Comparison of ENCODE assay signal across 10 cellular contexts in the genomic region with DNA sequence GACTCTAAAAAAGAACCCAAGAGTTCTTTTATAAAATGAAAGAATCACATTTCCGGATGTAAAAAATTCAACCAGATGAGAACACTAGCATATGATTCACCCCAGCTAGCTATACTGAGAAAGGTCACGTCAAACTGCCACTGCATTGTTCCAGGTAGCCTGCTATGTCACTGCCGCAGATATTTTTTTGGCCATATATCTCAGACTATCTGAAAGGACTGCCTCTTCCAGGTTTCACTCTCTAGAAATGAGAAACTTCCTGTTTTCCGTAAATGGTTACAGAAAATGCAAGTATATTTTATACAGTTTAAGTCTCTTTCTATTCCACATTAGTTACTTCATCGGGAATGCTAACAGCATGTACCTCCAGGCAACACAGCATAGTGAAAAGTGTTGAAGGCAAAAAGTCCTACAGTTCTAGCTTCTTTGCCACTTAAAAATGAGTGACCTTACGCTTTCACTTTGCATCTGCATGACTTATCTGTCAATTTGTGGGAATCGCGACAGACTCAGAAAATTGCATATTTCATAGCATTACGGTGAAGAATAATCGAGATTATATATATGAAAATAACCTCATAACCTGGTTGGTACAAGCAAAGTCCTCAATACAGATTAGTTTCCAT.
A peak's percentile ranks its signal among the peaks of the same experiment; 100 is the strongest.
DNase-seq lines count a peak whose midpoint lies in the region; ATAC-seq and TF ChIP-seq lines count a peak whose summit lies in the region.
"Had no signal": no experiment of that assay in that cellular context is flagged by ENCODE, and none has a peak within 500 bp of the region (broad histone marks: within the 10 kb centered on the region; RNA-seq: fewer than 3 reads in every experiment).

No MANE protein-coding gene starts in this region.

- peak overlapping the region; percentile 82 for H3K4me3 Mint-ChIP-seq in activated naive CD8-positive, alpha-beta T cell
- H3K4me3 Mint-ChIP-seq in stimulated activated naive B cell treated with anti-CD40 and anti-IgM and Interleukin-4, amounts not matched to agents 10 μg/mL and 1 μg/mL and 100 μg/mL, for 72 hours, result peak overlapping the region; percentile 81 to 85
- H3K4me3 Mint-ChIP-seq in glutamatergic neuron (ENCODE audit: unreplicated experiment), result no peak overlapping the region

- H3K4me3 ChIP-seq in cardiac muscle cell (no peak overlapping the region), left ventricle myocardium inferior (no peak overlapping the region)

- no peaks in the 10 kb centered on the region for H3K36me3 Mint-ChIP-seq in activated naive CD8-positive, alpha-beta T cell
- H3K36me3 Mint-ChIP-seq in stimulated activated naive B cell treated with anti-CD40 and anti-IgM and Interleukin-4, amounts not matched to agents 10 μg/mL and 1 μg/mL and 100 μg/mL, for 72 hours, result peaks cover 2 to 8% of the 10 kb centered on the region in 2 donors
- no peaks in the 10 kb centered on the region for H3K36me3 Mint-ChIP-seq in glutamatergic neuron (ENCODE audit: unreplicated experiment)

- DNase-seq in cardiac muscle cell (ENCODE audit: low read depth in 1 of 2, low spot score in 1 of 2), result no peak
- DNase-seq in left ventricle myocardium inferior, result no peak
- DNase-seq in HT1080 (ENCODE audit: low read depth), result peak; percentile 53
- DNase-seq in stimulated activated naive B cell treated with anti-CD40 and anti-IgM and Interleukin-4, amounts not matched to agents 10 μg/mL and 1 μg/mL and 100 μg/mL, for 72 hours, result peak; percentile 30
- DNase-seq in NCI-H2171 treated with DMSO at 0.1 percent for 48 hours (lab: John Stamatoyannopoulos, UW), result no peak
- DNase-seq in SKM-1 (lab: John Stamatoyannopoulos, UW; ENCODE audit: unreplicated experiment), result no peak
- DNase-seq in glutamatergic neuron, result no peak
- DNase-seq: DND-41, left cardiac atrium had no signal

- TF ChIP-seq CTCF in cardiac muscle cell (IDR thresholded peaks at IDR 0.05; ENCODE audit: low read depth, low read length) (no peak), left ventricle myocardium inferior (IDR thresholded peaks at IDR 0.05; ENCODE audit: borderline replicate concordance) (no peak), glutamatergic neuron (IDR thresholded peaks at IDR 0.05; ENCODE audit: partially characterized antibody, unreplicated experiment) (no peak)

- H3K4me1 Mint-ChIP-seq in activated naive CD8-positive, alpha-beta T cell (ENCODE audit: low read depth), result peaks cover 75% of the 10 kb centered on the region
- peaks cover 37 to 54% of the 10 kb centered on the region in 2 donors for H3K4me1 Mint-ChIP-seq in stimulated activated naive B cell treated with anti-CD40 and anti-IgM and Interleukin-4, amounts not matched to agents 10 μg/mL and 1 μg/mL and 100 μg/mL, for 72 hours
- peaks cover 1% of the 10 kb centered on the region for H3K4me1 Mint-ChIP-seq in glutamatergic neuron (ENCODE audit: low read depth, unreplicated experiment)

- H3K36me3 ChIP-seq in cardiac muscle cell (no peaks in the 10 kb centered on the region), left ventricle myocardium inferior (no peaks in the 10 kb centered on the region)

- no peaks in the 10 kb centered on the region for H3K9me3 Mint-ChIP-seq in activated naive CD8-positive, alpha-beta T cell (ENCODE audit: low read depth)
- peaks cover 0 to 1% of the 10 kb centered on the region in 2 donors for H3K9me3 Mint-ChIP-seq in stimulated activated naive B cell treated with anti-CD40 and anti-IgM and Interleukin-4, amounts not matched to agents 10 μg/mL and 1 μg/mL and 100 μg/mL, for 72 hours
- peaks cover 1% of the 10 kb centered on the region for H3K9me3 Mint-ChIP-seq in glutamatergic neuron (ENCODE audit: unreplicated experiment)

- H3K27ac ChIP-seq in cardiac muscle cell (peak overlapping the region; percentile 42), left ventricle myocardium inferior (replicated peaks) (no peak overlapping the region)

- ATAC-seq in stimulated activated naive B cell treated with anti-CD40 and anti-IgM and Interleukin-4, amounts not matched to agents 10 μg/mL and 1 μg/mL and 100 μg/mL, for 72 hours (replicated peaks), result peak; percentile 100

- H3K4me1 ChIP-seq in cardiac muscle cell (ENCODE audit: low read depth) (peaks cover 40% of the 10 kb centered on the region), left ventricle myocardium inferior (peaks cover 61% of the 10 kb centered on the region)

- intact Hi-C loops in left ventricle myocardium inferior (cut with micrococcal nuclease), result no loop called here

- H3K27me3 Mint-ChIP-seq in activated naive CD8-positive, alpha-beta T cell, result no peaks in the 10 kb centered on the region
- no peaks in the 10 kb centered on the region for H3K27me3 Mint-ChIP-seq in stimulated activated naive B cell treated with anti-CD40 and anti-IgM and Interleukin-4, amounts not matched to agents 10 μg/mL and 1 μg/mL and 100 μg/mL, for 72 hours
- H3K27me3 Mint-ChIP-seq in glutamatergic neuron (ENCODE audit: unreplicated experiment), result no peaks in the 10 kb centered on the region

- H3K27ac Mint-ChIP-seq in activated naive CD8-positive, alpha-beta T cell, result peak overlapping the region; percentile 85
- H3K27ac Mint-ChIP-seq in stimulated activated naive B cell treated with anti-CD40 and anti-IgM and Interleukin-4, amounts not matched to agents 10 μg/mL and 1 μg/mL and 100 μg/mL, for 72 hours, result peak overlapping the region; percentile 91
- no peak overlapping the region for H3K27ac Mint-ChIP-seq in glutamatergic neuron (ENCODE audit: unreplicated experiment)

- H3K27me3 ChIP-seq in cardiac muscle cell (no peaks in the 10 kb centered on the region), left ventricle myocardium inferior (ENCODE audit: low read depth) (no peaks in the 10 kb centered on the region)

- H3K9me3 ChIP-seq in cardiac muscle cell (ENCODE audit: low read depth), result no peaks in the 10 kb centered on the region
- no peaks in the 10 kb centered on the region for H3K9me3 ChIP-seq in left ventricle myocardium inferior (replicated peaks)

Comparison
In these comparisons a context has a peak if more than half of its experiments do, and no peak if none do; other contexts are left out.
1. DNase-seq: peak in HT1080 (single experiment) and stimulated activated naive B cell treated with anti-CD40 and anti-IgM and Interleukin-4, amounts not matched to agents 10 μg/mL and 1 μg/mL and 100 μg/mL, for 72 hours (single experiment); none in cardiac muscle cell (0 of 2), left ventricle myocardium inferior (single experiment), NCI-H2171 treated with DMSO at 0.1 percent for 48 hours (single experiment), SKM-1 (single experiment) and glutamatergic neuron (single experiment).